Comparison of ENCODE assay signal across 2 cellular contexts in the genomic region with DNA sequence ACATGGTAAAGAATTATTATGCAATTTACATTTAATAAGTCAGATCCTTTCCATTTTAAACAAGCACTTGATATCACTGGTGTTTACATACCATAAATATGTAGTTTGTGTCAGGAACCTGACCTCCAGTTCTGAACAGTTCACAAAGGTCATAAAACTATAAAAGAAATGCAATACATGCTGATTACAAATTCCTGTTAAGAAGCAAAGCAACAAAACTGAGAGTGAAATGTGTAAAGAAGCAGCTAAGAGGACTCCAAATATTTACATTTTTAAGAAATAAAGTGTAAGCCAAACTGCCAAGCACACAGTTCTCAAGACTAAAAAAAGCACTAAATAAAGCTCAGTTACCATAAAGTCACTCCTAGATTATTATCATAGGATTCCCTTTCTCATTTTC.
TF ChIP-seq lines count a peak whose summit lies in the region.

No MANE protein-coding gene starts in this region.

TF ChIP-seq in WTC11, 78 proteins besides CTCF, POLR2A, EP300 and RAD21 (continued from another document):
- TF ChIP-seq, protein P1, sequence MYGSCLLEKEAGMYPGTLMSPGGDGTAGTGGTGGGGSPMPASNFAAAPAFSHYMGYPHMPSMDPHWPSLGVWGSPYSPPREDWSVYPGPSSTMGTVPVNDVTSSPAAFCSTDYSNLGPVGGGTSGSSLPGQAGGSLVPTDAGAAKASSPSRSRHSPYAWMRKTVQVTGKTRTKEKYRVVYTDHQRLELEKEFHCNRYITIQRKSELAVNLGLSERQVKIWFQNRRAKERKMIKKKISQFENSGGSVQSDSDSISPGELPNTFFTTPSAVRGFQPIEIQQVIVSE (CRISPR knock-in tag; IDR thresholded peaks at IDR 0.05; ENCODE audit: borderline replicate concordance) = no peak
- TF ChIP-seq GRHL2 (CRISPR knock-in tag; IDR thresholded peaks at IDR 0.05; ENCODE audit: insufficient replicate concordance, severe bottlenecking) = no peak
- TF ChIP-seq, protein P2, sequence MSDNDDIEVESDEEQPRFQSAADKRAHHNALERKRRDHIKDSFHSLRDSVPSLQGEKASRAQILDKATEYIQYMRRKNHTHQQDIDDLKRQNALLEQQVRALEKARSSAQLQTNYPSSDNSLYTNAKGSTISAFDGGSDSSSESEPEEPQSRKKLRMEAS (CRISPR knock-in tag; IDR thresholded peaks at IDR 0.05) = no peak

TF ChIP-seq in SK-N-SH treated with all-trans-retinoic acid at 6 μM for 48 hours, 23 proteins besides CTCF, POLR2A, EP300 and RAD21 (continued from another document):
- TF ChIP-seq BACH2 (CRISPR knock-in tag; IDR thresholded peaks at IDR 0.05; ENCODE audit: borderline replicate concordance) (no peak), ZFP30 (CRISPR knock-in tag; IDR thresholded peaks at IDR 0.05) (no peak), ZC3H10 (CRISPR knock-in tag; IDR thresholded peaks at IDR 0.05) (no peak), ZNF8 (CRISPR knock-in tag; IDR thresholded peaks at IDR 0.05) (no peak), RARB (CRISPR knock-in tag; IDR thresholded peaks at IDR 0.05) (no peak), ISL1 (CRISPR knock-in tag; IDR thresholded peaks at IDR 0.05) (no peak), ZFP3 (CRISPR knock-in tag; IDR thresholded peaks at IDR 0.05) (no peak), ZNF565 (CRISPR knock-in tag; conservative IDR thresholded peaks at IDR 0.05; ENCODE audit: low read depth) (no peak), PPARA (CRISPR knock-in tag; IDR thresholded peaks at IDR 0.05; ENCODE audit: borderline replicate concordance) (no peak), SNAI2 (CRISPR knock-in tag; IDR thresholded peaks at IDR 0.05) (no peak), ZNF70 (CRISPR knock-in tag; IDR thresholded peaks at IDR 0.05) (no peak), ARNTL (CRISPR knock-in tag; IDR thresholded peaks at IDR 0.05; ENCODE audit: borderline replicate concordance, low read depth) (no peak)
- TF ChIP-seq, protein P3, sequence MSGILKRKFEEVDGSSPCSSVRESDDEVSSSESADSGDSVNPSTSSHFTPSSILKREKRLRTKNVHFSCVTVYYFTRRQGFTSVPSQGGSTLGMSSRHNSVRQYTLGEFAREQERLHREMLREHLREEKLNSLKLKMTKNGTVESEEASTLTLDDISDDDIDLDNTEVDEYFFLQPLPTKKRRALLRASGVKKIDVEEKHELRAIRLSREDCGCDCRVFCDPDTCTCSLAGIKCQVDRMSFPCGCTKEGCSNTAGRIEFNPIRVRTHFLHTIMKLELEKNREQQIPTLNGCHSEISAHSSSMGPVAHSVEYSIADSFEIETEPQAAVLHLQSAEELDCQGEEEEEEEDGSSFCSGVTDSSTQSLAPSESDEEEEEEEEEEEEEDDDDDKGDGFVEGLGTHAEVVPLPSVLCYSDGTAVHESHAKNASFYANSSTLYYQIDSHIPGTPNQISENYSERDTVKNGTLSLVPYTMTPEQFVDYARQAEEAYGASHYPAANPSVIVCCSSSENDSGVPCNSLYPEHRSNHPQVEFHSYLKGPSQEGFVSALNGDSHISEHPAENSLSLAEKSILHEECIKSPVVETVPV (CRISPR knock-in tag; IDR thresholded peaks at IDR 0.05) = no peak
- TF ChIP-seq, protein P4, sequence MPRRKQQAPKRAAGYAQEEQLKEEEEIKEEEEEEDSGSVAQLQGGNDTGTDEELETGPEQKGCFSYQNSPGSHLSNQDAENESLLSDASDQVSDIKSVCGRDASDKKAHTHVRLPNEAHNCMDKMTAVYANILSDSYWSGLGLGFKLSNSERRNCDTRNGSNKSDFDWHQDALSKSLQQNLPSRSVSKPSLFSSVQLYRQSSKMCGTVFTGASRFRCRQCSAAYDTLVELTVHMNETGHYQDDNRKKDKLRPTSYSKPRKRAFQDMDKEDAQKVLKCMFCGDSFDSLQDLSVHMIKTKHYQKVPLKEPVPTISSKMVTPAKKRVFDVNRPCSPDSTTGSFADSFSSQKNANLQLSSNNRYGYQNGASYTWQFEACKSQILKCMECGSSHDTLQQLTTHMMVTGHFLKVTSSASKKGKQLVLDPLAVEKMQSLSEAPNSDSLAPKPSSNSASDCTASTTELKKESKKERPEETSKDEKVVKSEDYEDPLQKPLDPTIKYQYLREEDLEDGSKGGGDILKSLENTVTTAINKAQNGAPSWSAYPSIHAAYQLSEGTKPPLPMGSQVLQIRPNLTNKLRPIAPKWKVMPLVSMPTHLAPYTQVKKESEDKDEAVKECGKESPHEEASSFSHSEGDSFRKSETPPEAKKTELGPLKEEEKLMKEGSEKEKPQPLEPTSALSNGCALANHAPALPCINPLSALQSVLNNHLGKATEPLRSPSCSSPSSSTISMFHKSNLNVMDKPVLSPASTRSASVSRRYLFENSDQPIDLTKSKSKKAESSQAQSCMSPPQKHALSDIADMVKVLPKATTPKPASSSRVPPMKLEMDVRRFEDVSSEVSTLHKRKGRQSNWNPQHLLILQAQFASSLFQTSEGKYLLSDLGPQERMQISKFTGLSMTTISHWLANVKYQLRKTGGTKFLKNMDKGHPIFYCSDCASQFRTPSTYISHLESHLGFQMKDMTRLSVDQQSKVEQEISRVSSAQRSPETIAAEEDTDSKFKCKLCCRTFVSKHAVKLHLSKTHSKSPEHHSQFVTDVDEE (CRISPR knock-in tag; IDR thresholded peaks at IDR 0.05) = no peak
TF ChIP-seq in SK-N-SH treated with all-trans-retinoic acid at 6 μM for 48 hours: peak in this region for 0.
